1 cellular context compared by ENCODE assay signal in the genomic region with DNA sequence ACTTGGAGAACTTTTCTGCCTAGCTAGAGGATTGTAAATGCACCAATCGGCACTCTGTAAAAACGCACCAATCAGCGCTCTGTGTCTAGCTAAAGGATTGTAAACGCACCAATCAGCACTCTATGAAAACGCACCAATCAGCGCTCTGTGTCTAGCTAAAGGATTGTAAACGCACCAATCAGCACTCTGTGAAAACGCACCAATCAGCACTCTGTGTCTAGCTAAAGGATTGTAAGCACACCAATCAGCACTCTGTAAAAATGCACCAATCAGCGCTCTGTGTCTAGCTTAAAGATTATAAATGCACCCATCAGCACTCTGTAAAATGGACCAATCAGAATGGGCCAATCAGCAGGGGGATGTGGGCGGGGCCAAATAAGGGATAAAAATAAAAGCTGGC. TPM values are rescaled to one million over a fixed set of nuclear protein-coding genes. Genes with fewer than 3 reads are reported as not detected.
"Had no signal": no experiment of that assay in that cellular context is flagged by ENCODE, and none has a peak within 500 bp of the region (broad histone marks: within the 10 kb centered on the region; RNA-seq: fewer than 3 reads in every experiment).

No MANE protein-coding gene starts in this region.

RNA-seq across cellular contexts. Expression of gene SPOCK2, which starts 47.9 kb away (rescaled TPM):
- total RNA-seq: HT1080 had no signal
